Comparison of ENCODE assay signal across 17 cellular contexts in genomic region chrX:71550578-71550977, GRCh38. TPM values are rescaled to one million over a fixed set of nuclear protein-coding genes. Genes with fewer than 3 reads are reported as not detected.
DNase-seq lines count a peak whose midpoint lies in the region; ATAC-seq and TF ChIP-seq lines count a peak whose summit lies in the region.
"Had no signal": no experiment of that assay in that cellular context is flagged by ENCODE, and none has a peak within 500 bp of the region (broad histone marks: within the 10 kb centered on the region; RNA-seq: fewer than 3 reads in every experiment).

No MANE protein-coding gene starts in this region.

- no peaks in the 10 kb centered on the region for H3K4me1 ChIP-seq in ascending aorta

- CTCF ChIA-PET in activated naive CD4-positive, alpha-beta T cell treated with anti-CD3 and anti-CD28 coated beads for 36 hours (lab: Charles Lee), result no interaction called here
- CTCF ChIA-PET in activated CD4-positive, alpha-beta memory T cell treated with anti-CD3 and anti-CD28 coated beads for 36 hours (lab: Charles Lee), result no interaction called here

- H3K27me3 Mint-ChIP-seq in activated naive CD4-positive, alpha-beta T cell treated with anti-CD3 and anti-CD28 coated beads for 36 hours (ENCODE audit: low read depth), result no peaks in the 10 kb centered on the region
- H3K27me3 Mint-ChIP-seq in activated CD4-positive, alpha-beta memory T cell treated with anti-CD3 and anti-CD28 coated beads for 36 hours, result no peaks in the 10 kb centered on the region
- H3K27me3 Mint-ChIP-seq in activated naive CD8-positive, alpha-beta T cell treated with anti-CD3 and anti-CD28 coated beads for 36 hours, result no peaks in the 10 kb centered on the region
- H3K27me3 Mint-ChIP-seq in mesothelial cell of epicardium (ENCODE audit: low read depth), result no peaks in the 10 kb centered on the region
- H3K27me3 Mint-ChIP-seq: CD4-positive, alpha-beta memory T cell; IgD-negative memory B cell had no signal

- H3K4me1 Mint-ChIP-seq in activated naive CD4-positive, alpha-beta T cell treated with anti-CD3 and anti-CD28 coated beads for 36 hours (ENCODE audit: low read depth), result peaks cover 40% of the 10 kb centered on the region
- peaks cover 29% of the 10 kb centered on the region for H3K4me1 Mint-ChIP-seq in activated CD4-positive, alpha-beta memory T cell treated with anti-CD3 and anti-CD28 coated beads for 36 hours (ENCODE audit: low read depth)
- peaks cover 36% of the 10 kb centered on the region for H3K4me1 Mint-ChIP-seq in activated naive CD8-positive, alpha-beta T cell treated with anti-CD3 and anti-CD28 coated beads for 36 hours
- H3K4me1 Mint-ChIP-seq in stimulated activated effector memory CD8-positive, alpha-beta T cell treated with anti-CD3 and anti-CD28 coated beads, Interleukin-12 subunit alpha, Interleukin-12 subunit beta, amount 100 ng/mL, for 72 hours, result peaks cover 24% of the 10 kb centered on the region
- no peaks in the 10 kb centered on the region for H3K4me1 Mint-ChIP-seq in mesothelial cell of epicardium

- peak overlapping the region; percentile 70 for H3K27ac Mint-ChIP-seq in activated naive CD4-positive, alpha-beta T cell treated with anti-CD3 and anti-CD28 coated beads for 36 hours
- peak overlapping the region; percentile 51 for H3K27ac Mint-ChIP-seq in activated CD4-positive, alpha-beta memory T cell treated with anti-CD3 and anti-CD28 coated beads for 36 hours
- H3K27ac Mint-ChIP-seq in activated naive CD8-positive, alpha-beta T cell treated with anti-CD3 and anti-CD28 coated beads for 36 hours, result peak overlapping the region; percentile 76
- H3K27ac Mint-ChIP-seq in stimulated activated effector memory CD8-positive, alpha-beta T cell treated with anti-CD3 and anti-CD28 coated beads, Interleukin-12 subunit alpha, Interleukin-12 subunit beta, amount 100 ng/mL, for 72 hours, result no peak overlapping the region
- no peak overlapping the region for H3K27ac Mint-ChIP-seq in mesothelial cell of epicardium

- no peaks in the 10 kb centered on the region for H3K27me3 ChIP-seq in ascending aorta

- no peak overlapping the region for H3K27ac ChIP-seq in ascending aorta

- intact Hi-C loops in activated naive CD4-positive, alpha-beta T cell treated with anti-CD3 and anti-CD28 coated beads for 36 hours (cut with micrococcal nuclease), result no loop called here
- intact Hi-C loops in activated CD4-positive, alpha-beta memory T cell treated with anti-CD3 and anti-CD28 coated beads for 36 hours (cut with micrococcal nuclease), result no loop called here
- intact Hi-C loops in ascending aorta (cut with DNase I), result no loop called here

- H3K9me3 ChIP-seq in ascending aorta, result no peaks in the 10 kb centered on the region

- H3K9me3 Mint-ChIP-seq in activated naive CD4-positive, alpha-beta T cell treated with anti-CD3 and anti-CD28 coated beads for 36 hours, result no peaks in the 10 kb centered on the region
- no peaks in the 10 kb centered on the region for H3K9me3 Mint-ChIP-seq in activated CD4-positive, alpha-beta memory T cell treated with anti-CD3 and anti-CD28 coated beads for 36 hours
- H3K9me3 Mint-ChIP-seq in activated naive CD8-positive, alpha-beta T cell treated with anti-CD3 and anti-CD28 coated beads for 36 hours, result no peaks in the 10 kb centered on the region
- no peaks in the 10 kb centered on the region for H3K9me3 Mint-ChIP-seq in stimulated activated effector memory CD8-positive, alpha-beta T cell treated with anti-CD3 and anti-CD28 coated beads, Interleukin-12 subunit alpha, Interleukin-12 subunit beta, amount 100 ng/mL, for 72 hours
- H3K9me3 Mint-ChIP-seq in mesothelial cell of epicardium, result peaks cover 18% of the 10 kb centered on the region
- H3K9me3 Mint-ChIP-seq: CD4-positive, alpha-beta memory T cell; IgD-negative memory B cell had no signal

- TF ChIP-seq CTCF in ascending aorta (IDR thresholded peaks at IDR 0.05), result no peak
- no peak for TF ChIP-seq CTCF in mesothelial cell of epicardium (IDR thresholded peaks at IDR 0.05; ENCODE audit: unreplicated experiment)

- POLR2A ChIA-PET in activated CD4-positive, alpha-beta memory T cell treated with anti-CD3 and anti-CD28 coated beads for 36 hours (lab: Charles Lee), result interaction anchor here (1.0 to 2.6 kb wide), 6 partner anchors 9 to 67 kb away, joined by 3 to 12 read pairs (median 6); partner anchors contain the start of genes CXCR3 and OGT

- no peak overlapping the region for H3K4me3 ChIP-seq in ascending aorta

- peaks cover 38% of the 10 kb centered on the region for H3K36me3 Mint-ChIP-seq in activated naive CD4-positive, alpha-beta T cell treated with anti-CD3 and anti-CD28 coated beads for 36 hours (ENCODE audit: low read depth)
- H3K36me3 Mint-ChIP-seq in activated CD4-positive, alpha-beta memory T cell treated with anti-CD3 and anti-CD28 coated beads for 36 hours, result peaks cover 41% of the 10 kb centered on the region
- H3K36me3 Mint-ChIP-seq in activated naive CD8-positive, alpha-beta T cell treated with anti-CD3 and anti-CD28 coated beads for 36 hours, result peaks cover 42% of the 10 kb centered on the region
- H3K36me3 Mint-ChIP-seq in stimulated activated effector memory CD8-positive, alpha-beta T cell treated with anti-CD3 and anti-CD28 coated beads, Interleukin-12 subunit alpha, Interleukin-12 subunit beta, amount 100 ng/mL, for 72 hours, result peaks cover 100% of the 10 kb centered on the region
- peaks cover 29% of the 10 kb centered on the region for H3K36me3 Mint-ChIP-seq in mesothelial cell of epicardium
- H3K36me3 Mint-ChIP-seq: IgD-negative memory B cell had no signal

- no peak for DNase-seq in activated naive CD4-positive, alpha-beta T cell treated with anti-CD3 and anti-CD28 coated beads for 36 hours
- no peak for DNase-seq in activated naive CD4-positive, alpha-beta T cell treated with Interleukin-2 at 50 U/mL for 16 hours
- DNase-seq in activated CD4-positive, alpha-beta memory T cell treated with anti-CD3 and anti-CD28 coated beads for 36 hours, result no peak
- no peak for DNase-seq in activated naive CD8-positive, alpha-beta T cell treated with anti-CD3 and anti-CD28 coated beads for 36 hours
- no peak for DNase-seq in stimulated activated effector memory CD8-positive, alpha-beta T cell treated with anti-CD3 and anti-CD28 coated beads, Interleukin-12 subunit alpha, Interleukin-12 subunit beta, amount 100 ng/mL, for 72 hours (ENCODE audit: low spot score in 2 of 2)
- DNase-seq in SKM-1 (lab: John Stamatoyannopoulos, UW; ENCODE audit: unreplicated experiment) (no peak), ascending aorta (ENCODE audit: low spot score in 2 of 2) (no peak), mesothelial cell of epicardium (ENCODE audit: low spot score in 2 of 2, unreplicated experiment in 2 of 2) (no peak)
- DNase-seq: ACHN; CD4-positive, alpha-beta memory T cell; DMS79 treated with DMSO at 0.1 percent for 48 hours; GOT3; NCI-H1930; NCI-H2171; NCI-H774 had no signal

- ATAC-seq in stimulated activated effector memory CD8-positive, alpha-beta T cell treated with anti-CD3 and anti-CD28 coated beads, Interleukin-12 subunit alpha, Interleukin-12 subunit beta, amount 100 ng/mL, for 72 hours, result peak; percentile 19
- ATAC-seq: Panc1 had no signal

- H3K4me3 Mint-ChIP-seq in activated naive CD4-positive, alpha-beta T cell treated with anti-CD3 and anti-CD28 coated beads for 36 hours, result no peak overlapping the region
- H3K4me3 Mint-ChIP-seq in activated CD4-positive, alpha-beta memory T cell treated with anti-CD3 and anti-CD28 coated beads for 36 hours, result no peak overlapping the region
- no peak overlapping the region for H3K4me3 Mint-ChIP-seq in activated naive CD8-positive, alpha-beta T cell treated with anti-CD3 and anti-CD28 coated beads for 36 hours
- no peak overlapping the region for H3K4me3 Mint-ChIP-seq in stimulated activated effector memory CD8-positive, alpha-beta T cell treated with anti-CD3 and anti-CD28 coated beads, Interleukin-12 subunit alpha, Interleukin-12 subunit beta, amount 100 ng/mL, for 72 hours
- no peak overlapping the region for H3K4me3 Mint-ChIP-seq in mesothelial cell of epicardium
- H3K4me3 Mint-ChIP-seq: CD4-positive, alpha-beta memory T cell; IgD-negative memory B cell had no signal

- H3K36me3 ChIP-seq in ascending aorta, result peaks cover 16 to 30% of the 10 kb centered on the region in 2 donors

RNA-seq across cellular contexts. Expression of gene OGT, which starts 17.7 kb away (rescaled TPM):
- total RNA-seq in activated naive CD4-positive, alpha-beta T cell treated with anti-CD3 and anti-CD28 coated beads for 36 hours, result 100 to 1,000 TPM; 307 to 323 TPM
- 100 to 1,000 TPM; 280 to 304 TPM for total RNA-seq in activated CD4-positive, alpha-beta memory T cell treated with anti-CD3 and anti-CD28 coated beads for 36 hours
- total RNA-seq in activated naive CD8-positive, alpha-beta T cell treated with anti-CD3 and anti-CD28 coated beads for 36 hours, result 100 to 1,000 TPM; 233 to 244 TPM
- 64.2 TPM for total RNA-seq in ascending aorta
- 201 to 206 TPM (median 202 TPM) in 3 replicates for total RNA-seq in mesothelial cell of epicardium

RNA-seq across cellular contexts. Expression of gene GCNA, which starts 27.7 kb away (rescaled TPM):
- 1 to 10 TPM; 2.8 to 2.9 TPM for total RNA-seq in activated naive CD4-positive, alpha-beta T cell treated with anti-CD3 and anti-CD28 coated beads for 36 hours
- total RNA-seq in activated CD4-positive, alpha-beta memory T cell treated with anti-CD3 and anti-CD28 coated beads for 36 hours, result 1 to 10 TPM; 3.2 to 3.4 TPM
- total RNA-seq in activated naive CD8-positive, alpha-beta T cell treated with anti-CD3 and anti-CD28 coated beads for 36 hours, result 1 to 10 TPM; 1.6 to 3.1 TPM
- total RNA-seq in ascending aorta (0.96 TPM), mesothelial cell of epicardium (0.84 to 1.1 TPM (median 0.94 TPM) in 3 replicates)

Comparison
In these comparisons a context has a peak if more than half of its experiments do, and no peak if none do; other contexts are left out.
1. H3K27ac Mint-ChIP-seq: peak in activated naive CD4-positive, alpha-beta T cell treated with anti-CD3 and anti-CD28 coated beads for 36 hours (single experiment), activated CD4-positive, alpha-beta memory T cell treated with anti-CD3 and anti-CD28 coated beads for 36 hours (single experiment) and activated naive CD8-positive, alpha-beta T cell treated with anti-CD3 and anti-CD28 coated beads for 36 hours (single experiment); none in stimulated activated effector memory CD8-positive, alpha-beta T cell treated with anti-CD3 and anti-CD28 coated beads, Interleukin-12 subunit alpha, Interleukin-12 subunit beta, amount 100 ng/mL, for 72 hours (single experiment) and mesothelial cell of epicardium (single experiment).